ENCODE assay signal across 29 cellular contexts in genomic region chr2:114175507-114175906, GRCh38.
"Had no signal": no experiment of that assay in that cellular context is flagged by ENCODE, and none has a peak within 500 bp of the region (broad histone marks: within the 10 kb centered on the region; RNA-seq: fewer than 3 reads in every experiment).

No MANE protein-coding gene starts in this region.

- H3K79me2 ChIP-seq: hepatocyte had no signal

- H3K4me3 ChIP-seq: colonic mucosa, coronary artery, dorsolateral prefrontal cortex, esophagus muscularis mucosa, esophagus squamous epithelium, gastrocnemius medialis, gastroesophageal sphincter, heart left ventricle, heart right ventricle, hepatocyte had no signal

- H3K4me1 ChIP-seq: colonic mucosa, esophagus muscularis mucosa, esophagus squamous epithelium, foreskin keratinocyte, gastrocnemius medialis, gastroesophageal sphincter, heart left ventricle, heart right ventricle had no signal

- H3K27me3 ChIP-seq: colonic mucosa, esophagus squamous epithelium, foreskin keratinocyte, gastrocnemius medialis, gastroesophageal sphincter, hepatocyte had no signal

- H3K36me3 ChIP-seq: colonic mucosa, esophagus muscularis mucosa, esophagus squamous epithelium, gastrocnemius medialis, gastroesophageal sphincter, heart left ventricle, heart right ventricle had no signal

- H3K9me3 ChIP-seq: colonic mucosa, esophagus muscularis mucosa, esophagus squamous epithelium, gastrocnemius medialis, gastroesophageal sphincter had no signal

- H3K9me3 Mint-ChIP-seq: endodermal cell had no signal

- DNase-seq: colonic mucosa; cortex of kidney; dermis blood vessel endothelial cell; dorsolateral prefrontal cortex; effector CD4-positive, alpha-beta T cell; effector CD8-positive, alpha-beta T cell; effector memory CD4-positive, alpha-beta T cell; effector memory CD8-positive, alpha-beta T cell; endodermal cell; erythroblast; esophagus squamous epithelium; foreskin fibroblast; foreskin keratinocyte; foreskin melanocyte; gastrocnemius medialis; glutamatergic neuron; head of caudate nucleus; heart left ventricle; heart right ventricle had no signal

- H3K4me2 ChIP-seq: hepatocyte had no signal

- H3K27ac Mint-ChIP-seq: dendritic cell treated with granulocyte-macrophage colony-stimulating factor and Interleukin-4, amounts not matched to agents 40 ng/mL and 50 ng/mL, for 4 days; effector memory CD8-positive, alpha-beta T cell; endodermal cell had no signal

- H3K4me3 Mint-ChIP-seq: dendritic cell treated with granulocyte-macrophage colony-stimulating factor and Interleukin-4, amounts not matched to agents 40 ng/mL and 50 ng/mL, for 4 days; effector memory CD8-positive, alpha-beta T cell; endodermal cell had no signal

- H3K27me3 Mint-ChIP-seq: dendritic cell treated with granulocyte-macrophage colony-stimulating factor and Interleukin-4, amounts not matched to agents 40 ng/mL and 50 ng/mL, for 4 days had no signal

- H3K4me1 Mint-ChIP-seq: endodermal cell had no signal

- ATAC-seq: effector memory CD8-positive, alpha-beta T cell; esophagus mucosa; foreskin keratinocyte; gastrocnemius medialis; gastroesophageal sphincter; heart left ventricle; heart right ventricle had no signal

- H2AFZ ChIP-seq: hepatocyte had no signal

- FAIRE-seq: endometrium, endothelial cell of umbilical vein, frontal cortex had no signal

- H3K27ac ChIP-seq: colonic mucosa, coronary artery, dorsolateral prefrontal cortex, epithelial cell of prostate, esophagus muscularis mucosa, esophagus squamous epithelium, foreskin keratinocyte, gastrocnemius medialis, gastroesophageal sphincter, heart left ventricle, heart right ventricle, hepatocyte had no signal
